ENCODE assay signal across 18 cellular contexts in the genomic region with DNA sequence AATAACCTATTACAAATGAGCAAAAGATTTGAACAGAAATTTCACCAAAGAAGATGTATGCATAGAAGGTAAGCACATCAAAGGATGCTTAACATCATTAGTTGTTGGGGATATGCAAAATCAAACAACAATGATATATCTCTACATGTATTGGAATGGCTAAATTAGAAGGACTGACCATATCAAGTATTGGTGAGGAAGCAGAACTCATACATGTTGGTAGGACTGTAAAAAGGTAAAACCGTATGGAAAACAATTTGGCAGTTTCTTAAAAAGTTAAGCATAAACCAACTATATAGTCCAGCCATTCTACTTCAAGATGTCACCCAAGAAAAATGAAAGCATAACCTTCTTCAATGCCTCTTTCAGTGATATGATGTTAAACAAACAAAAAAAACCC.
DNase-seq lines count a peak whose midpoint lies in the region; ATAC-seq, FAIRE-seq and TF ChIP-seq lines count a peak whose summit lies in the region.
"Had no signal": no experiment of that assay in that cellular context is flagged by ENCODE, and none has a peak within 500 bp of the region (broad histone marks: within the 10 kb centered on the region; RNA-seq: fewer than 3 reads in every experiment).

No MANE protein-coding gene starts in this region.

- no peak overlapping the region for H3K9ac ChIP-seq in K562 (ENCODE audit: insufficient read depth in 1 of 2, low read depth in 2 of 2, low read length in 2 of 2)
- H3K9ac ChIP-seq: BLaER1 treated with 17β-estradiol and CSF1 and Interleukin-3, amounts not matched to agents 10 nM and 100 nM had no signal

- no peak for TF ChIP-seq CTCF in D721Med (IDR thresholded peaks at IDR 0.05; ENCODE audit: insufficient read depth, missing control alignments)
- TF ChIP-seq CTCF in HEK293 (tag by site-specific recombination; IDR thresholded peaks at IDR 0.05), result no peak
- TF ChIP-seq CTCF in K562 (IDR thresholded peaks at IDR 0.05 in 2 of 3, conservative IDR thresholded peaks at IDR 0.05 in 1 of 3; ENCODE audit: insufficient read depth in 2 of 3, low read depth in 1 of 3, low read length in 3 of 3), result no peak

- H3K27ac ChIP-seq in HEK293 (ENCODE audit: extremely low read depth, low read depth, low read length), result no peak overlapping the region
- H3K27ac ChIP-seq in K562 (ENCODE audit: extremely low read depth, low read depth, low read length), result no peak overlapping the region
- H3K27ac ChIP-seq in small intestine (ENCODE audit: low read depth in 1 of 2, low read length in 1 of 2), result no peak overlapping the region
- H3K27ac ChIP-seq: 22Rv1; A549; BLaER1 treated with 17β-estradiol and CSF1 and Interleukin-3, amounts not matched to agents 10 nM and 100 nM; C4-2B had no signal

- H3K4me1 ChIP-seq in HEK293 (ENCODE audit: control insufficient read depth, insufficient read depth, low read length) (no peaks in the 10 kb centered on the region), K562 (replicated peaks in 1 of 2; ENCODE audit: control insufficient read depth in 2 of 2, insufficient read depth in 2 of 2, low read length in 2 of 2) (peaks cover 8 to 26% of the 10 kb centered on the region in 2 experiments), small intestine (ENCODE audit: control insufficient read depth in 2 of 2, insufficient read depth in 1 of 2, low read depth in 1 of 2, low read length in 1 of 2) (no peaks in the 10 kb centered on the region)

- intact Hi-C loops in K562 (cut with micrococcal nuclease), result no loop called here

- H2AFZ ChIP-seq in K562 (ENCODE audit: low read depth, low read length), result no peak overlapping the region

- H3K4me3 ChIP-seq in HEK293 (ENCODE audit: low read depth, low read length) (no peak overlapping the region), K562 (no peak overlapping the region), small intestine (ENCODE audit: low read depth in 1 of 2, low read length in 2 of 2) (no peak overlapping the region)
- H3K4me3 ChIP-seq: A549; BLaER1 treated with 17β-estradiol and CSF1 and Interleukin-3, amounts not matched to agents 10 nM and 100 nM had no signal

- POLR2A ChIA-PET in HEK293 (lab: Yijun Ruan, JAX), result no interaction called here
- POLR2A ChIA-PET in K562 (lab: Yijun Ruan, JAX), result no interaction called here

- H3K36me3 ChIP-seq in HEK293 (ENCODE audit: control insufficient read depth in 2 of 2, insufficient read depth in 1 of 2, low read length in 2 of 2) (peaks cover 0 to 2% of the 10 kb centered on the region in 2 experiments; a peak in 2 of 3 replicates), K562 (ENCODE audit: control insufficient read depth, insufficient read depth, low read length) (peaks cover 3% of the 10 kb centered on the region; the same call in 2 of the 3 replicates), small intestine (ENCODE audit: control insufficient read depth in 2 of 2, insufficient read depth in 2 of 2, low read length in 2 of 2) (no peaks in the 10 kb centered on the region)

- 82% methylated on average over 1 of the region's 1 CpG for WGBS in K562 (ENCODE audit: insufficient coverage, low coverage, missing lambda C conversion rate)
- 92 to 97% (median 97%) methylated on average over 1 of the region's 1 CpG for WGBS in small intestine, 3 donors

- TF ChIP-seq EP300 in K562 (IDR thresholded peaks at IDR 0.05; ENCODE audit: low read length), result no peak

- H3K9me3 ChIP-seq in HEK293 (ENCODE audit: control insufficient read depth, insufficient read depth, low read depth, low read length) (no peaks in the 10 kb centered on the region), K562 (replicated peaks; ENCODE audit: control insufficient read depth, insufficient read depth, low read depth, low read length) (peaks cover 2% of the 10 kb centered on the region), small intestine (ENCODE audit: control insufficient read depth, low read depth) (no peaks in the 10 kb centered on the region)
- H3K9me3 ChIP-seq: A549, Caco-2 had no signal

- TF ChIP-seq RAD21 in K562 (CRISPR knock-in tag; conservative IDR thresholded peaks at IDR 0.05 in 1 of 2, IDR thresholded peaks at IDR 0.05 in 1 of 2), result no peak

- H3K27me3 ChIP-seq in K562 (ENCODE audit: control insufficient read depth in 2 of 2, insufficient read depth in 2 of 2, low read length in 2 of 2), result no peaks in the 10 kb centered on the region
- no peaks in the 10 kb centered on the region for H3K27me3 ChIP-seq in small intestine (ENCODE audit: control insufficient read depth in 2 of 2, insufficient read depth in 2 of 2, low read length in 2 of 2)
- H3K27me3 ChIP-seq: BLaER1 treated with 17β-estradiol and CSF1 and Interleukin-3, amounts not matched to agents 10 nM and 100 nM had no signal

- CTCF ChIA-PET in HEK293 (lab: Yijun Ruan, JAX), result no interaction called here
- CTCF ChIA-PET in K562 (lab: Yijun Ruan, JAX; ENCODE audit: low intra/inter-chr PET ratio), result no interaction called here

- no TSS peak for BruUV-seq in K562 (replicated peaks; lab: Mats Ljungman, UMichigan)

- no peaks in the 10 kb centered on the region for H3K79me2 ChIP-seq in K562 (ENCODE audit: control insufficient read depth, insufficient read depth, low read length)

- H3K9me1 ChIP-seq in K562 (ENCODE audit: control insufficient read depth, insufficient read depth, low read length), result no peaks in the 10 kb centered on the region

- FAIRE-seq in D721Med (lab: Jason Lieb, UNC) (peak; percentile 6), K562 (lab: Jason Lieb, UNC) (no peak), small intestine (lab: Jason Lieb, UNC) (no peak)
- FAIRE-seq: A549, GM12891, GM18507 had no signal

- TF ChIP-seq POLR2A in K562 (conservative IDR thresholded peaks at IDR 0.05), result no peak

- H4K20me1 ChIP-seq in K562 (replicated peaks; ENCODE audit: control insufficient read depth, insufficient read depth, low read length), result no peaks in the 10 kb centered on the region
- H4K20me1 ChIP-seq: BLaER1 treated with 17β-estradiol and CSF1 and Interleukin-3, amounts not matched to agents 10 nM and 100 nM had no signal

- in situ Hi-C loops in K562 (cut with MboI), result no loop called here

- DNase-seq in D721Med (ENCODE audit: insufficient read length, low spot score) (no peak), K562 (ENCODE audit: extremely low read depth in 1 of 4, low spot score in 3 of 4) (no peak), small intestine (no peak)
- DNase-seq: AML-193; Caco-2; Calu3; CD4-positive, alpha-beta T cell; CD8-positive, alpha-beta T cell; DMS79 treated with DMSO at 0.1 percent for 48 hours; GF-D8 had no signal

- no peak overlapping the region for H3K4me2 ChIP-seq in K562 (ENCODE audit: insufficient read depth, low read length)
- H3K4me2 ChIP-seq: A549; BLaER1 treated with 17β-estradiol and CSF1 and Interleukin-3, amounts not matched to agents 10 nM and 100 nM had no signal

- no peak for ATAC-seq in K562
- no peak for ATAC-seq in HG03108 (IDR thresholded peaks at IDR 0.05; ENCODE audit: unreplicated experiment)
- ATAC-seq: A549; CD8-positive, alpha-beta T cell had no signal

TF ChIP-seq in HEK293, 187 proteins besides CTCF, POLR2A, EP300 and RAD21:
- no peak for TF ChIP-seq ZNF18 (tag by site-specific recombination; IDR thresholded peaks at IDR 0.05)
- peak; percentile 79; the same call in 1 of the 2 replicates for TF ChIP-seq ZNF184 (tag by site-specific recombination; IDR thresholded peaks at IDR 0.05)
- TF ChIP-seq ZNF157 (tag by site-specific recombination; IDR thresholded peaks at IDR 0.05), result no peak
- no peak for TF ChIP-seq ZNF830 (tag by site-specific recombination; IDR thresholded peaks at IDR 0.05; ENCODE audit: low read depth)

TF ChIP-seq in K562, 482 proteins besides CTCF, POLR2A, EP300 and RAD21 (continues in another document):
- TF ChIP-seq HNRNPLL (IDR thresholded peaks at IDR 0.05; ENCODE audit: low read depth, low read length, poor library complexity, severe bottlenecking) (no peak), ZNF445 (CRISPR knock-in tag; IDR thresholded peaks at IDR 0.05; ENCODE audit: low read depth) (no peak), MITF (IDR thresholded peaks at IDR 0.05) (no peak)
